8 cellular contexts compared by ENCODE assay signal in genomic region chr2:111168528-111168929, GRCh38. TPM values are rescaled to one million over a fixed set of nuclear protein-coding genes. Genes with fewer than 3 reads are reported as not detected.
A peak's percentile ranks its signal among the peaks of the same experiment; 100 is the strongest.
DNase-seq lines count a peak whose midpoint lies in the region; ATAC-seq and TF ChIP-seq lines count a peak whose summit lies in the region.

No MANE protein-coding gene starts in this region.

- H3K27ac ChIP-seq in left ventricle myocardium inferior (replicated peaks) (no peak overlapping the region), MM.1S (ENCODE audit: low read length) (no peak overlapping the region), WERI-Rb-1 (no peak overlapping the region)

- H3K27me3 ChIP-seq in left ventricle myocardium inferior (ENCODE audit: low read depth) (no peaks in the 10 kb centered on the region), MM.1S (replicated peaks; ENCODE audit: insufficient read depth, low read length) (no peaks in the 10 kb centered on the region), WERI-Rb-1 (ENCODE audit: insufficient read depth, low read depth, severe bottlenecking) (peaks cover 26% of the 10 kb centered on the region)

- peaks cover 38% of the 10 kb centered on the region for H3K4me1 Mint-ChIP-seq in activated T-cell treated with anti-CD3 and anti-CD28 coated beads, Interleukin-2, amount 50 U/mL, for 24 hours (ENCODE audit: low read depth)

- peaks cover 14% of the 10 kb centered on the region for H3K79me2 ChIP-seq in MM.1S (ENCODE audit: low read length)

- no peak overlapping the region for H3K4me2 ChIP-seq in MM.1S (ENCODE audit: low read depth, low read length)

- no peak overlapping the region for H3K4me3 ChIP-seq in AG10803 (ENCODE audit: low read length)
- H3K4me3 ChIP-seq in NB4 (ENCODE audit: low read depth, low read length) = no peak overlapping the region
- H3K4me3 ChIP-seq in left ventricle myocardium inferior = no peak overlapping the region
- no peak overlapping the region for H3K4me3 ChIP-seq in MM.1S (ENCODE audit: low read length)
- H3K4me3 ChIP-seq in WERI-Rb-1 (ENCODE audit: low read depth, low read length) = no peak overlapping the region

- H3K27me3 Mint-ChIP-seq in activated T-cell treated with anti-CD3 and anti-CD28 coated beads, Interleukin-2, amount 50 U/mL, for 24 hours = peaks cover 28% of the 10 kb centered on the region

- H3K9ac ChIP-seq in MM.1S (ENCODE audit: low read length) = no peak overlapping the region

- H3K4me1 ChIP-seq in left ventricle myocardium inferior (peaks cover 21% of the 10 kb centered on the region), MM.1S (ENCODE audit: low read length) (no peaks in the 10 kb centered on the region)

- H4K20me1 ChIP-seq in MM.1S (ENCODE audit: insufficient read depth, low read length) = peaks cover 9% of the 10 kb centered on the region

- H3K27ac Mint-ChIP-seq in activated T-cell treated with anti-CD3 and anti-CD28 coated beads, Interleukin-2, amount 50 U/mL, for 24 hours = peak overlapping the region; percentile 41

- H3K9me2 ChIP-seq in MM.1S (replicated peaks; ENCODE audit: insufficient read depth, low read length) = no peaks in the 10 kb centered on the region

- H3K36me3 Mint-ChIP-seq in activated T-cell treated with anti-CD3 and anti-CD28 coated beads, Interleukin-2, amount 50 U/mL, for 24 hours (ENCODE audit: low read depth) = peaks cover 43% of the 10 kb centered on the region

- no peak overlapping the region for H2AFZ ChIP-seq in MM.1S (ENCODE audit: low read length)

- intact Hi-C loops in left ventricle myocardium inferior (cut with micrococcal nuclease) = no loop called here

- H3K9me3 ChIP-seq in left ventricle myocardium inferior (replicated peaks) (no peaks in the 10 kb centered on the region), MM.1S (replicated peaks; ENCODE audit: insufficient read depth, low read length) (no peaks in the 10 kb centered on the region), WERI-Rb-1 (ENCODE audit: severe bottlenecking) (no peaks in the 10 kb centered on the region)

- H3K4me3 Mint-ChIP-seq in activated T-cell treated with anti-CD3 and anti-CD28 coated beads, Interleukin-2, amount 50 U/mL, for 24 hours = no peak overlapping the region

- H3F3A ChIP-seq in MM.1S (ENCODE audit: insufficient read depth, low read length) = peaks cover 15% of the 10 kb centered on the region

- no peak for TF ChIP-seq POLR2A in NB4 (IDR thresholded peaks at IDR 0.05; ENCODE audit: extremely low read depth, insufficient read length)

- TF ChIP-seq CTCF in AG10803 (conservative IDR thresholded peaks at IDR 0.05; ENCODE audit: low read length) = no peak
- no peak for TF ChIP-seq CTCF in NB4 (IDR thresholded peaks at IDR 0.05; ENCODE audit: low read depth, low read length)
- no peak for TF ChIP-seq CTCF in left ventricle myocardium inferior (IDR thresholded peaks at IDR 0.05; ENCODE audit: borderline replicate concordance)
- TF ChIP-seq CTCF in MM.1S (IDR thresholded peaks at IDR 0.05; ENCODE audit: low read length) = no peak
- TF ChIP-seq CTCF in WERI-Rb-1 (IDR thresholded peaks at IDR 0.05; ENCODE audit: low read depth, low read length) = no peak

- peak; percentile 69 for ATAC-seq in GM21360 (IDR thresholded peaks at IDR 0.05; ENCODE audit: unreplicated experiment)

- H3K36me3 ChIP-seq in left ventricle myocardium inferior (peaks cover 10% of the 10 kb centered on the region), MM.1S (replicated peaks; ENCODE audit: insufficient read depth, low read length) (peaks cover 14% of the 10 kb centered on the region), WERI-Rb-1 (no peaks in the 10 kb centered on the region; the same call in 1 of the 2 replicates)

- DNase-seq in AG10803 (ENCODE audit: low read depth) (peak; percentile 66), NB4 (ENCODE audit: low read depth) (peak; percentile 68), left ventricle myocardium inferior (peak; percentile 33), MM.1S (no peak), WERI-Rb-1 (no peak)
- peak; percentile 77 for DNase-seq in activated T-cell treated with anti-CD3 and anti-CD28 coated beads, Interleukin-2, amount 50 U/mL, for 24 hours
- peak; percentile 52 for DNase-seq in stimulated activated CD8-positive, alpha-beta memory T cell treated with anti-CD3 and anti-CD28 coated beads, Interleukin-4, amount 100 ng/mL, for 24 hours (ENCODE audit: low read depth)

- no peaks in the 10 kb centered on the region for H3K9me3 Mint-ChIP-seq in activated T-cell treated with anti-CD3 and anti-CD28 coated beads, Interleukin-2, amount 50 U/mL, for 24 hours

RNA-seq across cellular contexts. Expression of gene BCL2L11, which starts 47.8 kb away (rescaled TPM):
- 8.4 TPM for total RNA-seq in left ventricle myocardium inferior

Comparison
In these comparisons a context has a peak if more than half of its experiments do, and no peak if none do; other contexts are left out.
1. DNase-seq: peak in AG10803 (single experiment), NB4 (single experiment), activated T-cell treated with anti-CD3 and anti-CD28 coated beads, Interleukin-2, amount 50 U/mL, for 24 hours (single experiment), left ventricle myocardium inferior (single experiment) and stimulated activated CD8-positive, alpha-beta memory T cell treated with anti-CD3 and anti-CD28 coated beads, Interleukin-4, amount 100 ng/mL, for 24 hours (single experiment); none in MM.1S (single experiment) and WERI-Rb-1 (single experiment).